Comparison of ENCODE assay signal across 23 cellular contexts in genomic region chr12:6979453-6979852, GRCh38. TPM values are rescaled to one million over a fixed set of nuclear protein-coding genes. Genes with fewer than 3 reads are reported as not detected.
DNase-seq lines count a peak whose midpoint lies in the region; ATAC-seq and TF ChIP-seq lines count a peak whose summit lies in the region.
"Had no signal": no experiment of that assay in that cellular context is flagged by ENCODE, and none has a peak within 500 bp of the region (broad histone marks: within the 10 kb centered on the region; RNA-seq: fewer than 3 reads in every experiment).

No MANE protein-coding gene starts in this region.

- H3K9me3 Mint-ChIP-seq in type B pancreatic cell = no peaks in the 10 kb centered on the region

- DNase-seq in heart left ventricle (no peak), Right ventricle myocardium inferior (ENCODE audit: missing footprints) (no peak), T-helper 17 cell (no peak), left lung (no peak), type B pancreatic cell (ENCODE audit: extremely low spot score, unreplicated experiment) (no peak)
- no peak for DNase-seq in effector CD4-positive, alpha-beta T cell
- DNase-seq: DMS 273 treated with DMSO at 0.1 percent for 48 hours; gastrocnemius medialis; NCI-H1092 treated with DMSO at 0.1 percent for 48 hours; NCI-H2081 treated with DMSO at 0.1 percent for 48 hours; NCI-H446; Peyer's patch; psoas muscle; stimulated activated CD4-positive, alpha-beta T cell treated with anti-CD3 and anti-CD28 coated beads, Interleukin-2, amount 100 ng/mL, for 48 hours; uterus had no signal

- H3K4me3 ChIP-seq in heart left ventricle (no peak overlapping the region), left lung (no peak overlapping the region)
- H3K4me3 ChIP-seq: gastrocnemius medialis, Peyer's patch, psoas muscle, smooth muscle cell, uterus had no signal

- ATAC-seq in heart left ventricle (peak in 2 of 4 donors; percentile 4 to 9), Right ventricle myocardium inferior (no peak), T-helper 17 cell (no peak), left lung (no peak), HG02759 (IDR thresholded peaks at IDR 0.05; ENCODE audit: unreplicated experiment) (no peak), GM18861 (IDR thresholded peaks at IDR 0.05; ENCODE audit: unreplicated experiment) (no peak)
- ATAC-seq: activated CD4-positive, CD25-positive, alpha-beta regulatory T cell treated with anti-CD3 and anti-CD28 coated beads, Interleukin-2, amount 50 U/mL, for 24 hours; gastrocnemius medialis; psoas muscle had no signal

- H3K4me3 Mint-ChIP-seq in T-helper 17 cell (no peak overlapping the region), type B pancreatic cell (no peak overlapping the region)

- peaks cover 13% of the 10 kb centered on the region for H3K4me1 Mint-ChIP-seq in T-helper 17 cell
- no peaks in the 10 kb centered on the region for H3K4me1 Mint-ChIP-seq in type B pancreatic cell (ENCODE audit: unreplicated experiment)

- TF ChIP-seq CTCF in heart left ventricle (IDR thresholded peaks at IDR 0.05) = no peak
- no peak for TF ChIP-seq CTCF in left lung (IDR thresholded peaks at IDR 0.05)
- no peak for TF ChIP-seq CTCF in type B pancreatic cell (conservative IDR thresholded peaks at IDR 0.05)

- H3K36me3 ChIP-seq in heart left ventricle (peaks cover 0 to 99% (median 86%) of the 10 kb centered on the region in 9 donors), left lung (peaks cover 0 to 95% of the 10 kb centered on the region in 2 donors)
- H3K36me3 ChIP-seq: uterus had no signal

- H3K36me3 Mint-ChIP-seq in T-helper 17 cell (ENCODE audit: low read depth) (no peaks in the 10 kb centered on the region), type B pancreatic cell (peaks cover 48% of the 10 kb centered on the region)

- peak overlapping the region in 9 of 12 donors; percentile 42 to 83 (median 55) for H3K27ac ChIP-seq in heart left ventricle
- H3K27ac ChIP-seq in left lung = peak overlapping the region; percentile 29 to 68
- H3K27ac ChIP-seq: uterus had no signal

- H3K4me1 ChIP-seq in heart left ventricle (peaks cover 0 to 17% (median 0%) of the 10 kb centered on the region in 12 donors), left lung (peaks cover 0 to 4% of the 10 kb centered on the region in 2 donors)
- H3K4me1 ChIP-seq: gastrocnemius medialis, psoas muscle, uterus had no signal

- H3K27me3 Mint-ChIP-seq in T-helper 17 cell (no peaks in the 10 kb centered on the region), type B pancreatic cell (no peaks in the 10 kb centered on the region)

- TF ChIP-seq POLR2A in heart left ventricle (IDR thresholded peaks at IDR 0.05) = no peak

- 66 to 74% (median 71%) methylated on average over 3 of the region's 3 CpGs for WGBS in heart left ventricle, 4 donors

- intact Hi-C loops in heart left ventricle (cut with DNase I) = loop anchor here in 2 of 10 donors (5.0 kb wide), 2 partner anchors 33 to 38 kb away; partner anchors contain the start of gene LPCAT3 (in 1 of the 2)
- intact Hi-C loops in Right ventricle myocardium inferior (cut with DNase I) = no loop called here
- intact Hi-C loops in left lung (cut with DNase I) = no loop called here

- H3K27me3 ChIP-seq in heart left ventricle (no peaks in the 10 kb centered on the region), left lung (no peaks in the 10 kb centered on the region)
- H3K27me3 ChIP-seq: gastrocnemius medialis, Peyer's patch, uterus had no signal

- H3K27ac Mint-ChIP-seq in T-helper 17 cell (peak overlapping the region; percentile 27), type B pancreatic cell (peak overlapping the region; percentile 88)

- H3K9me3 ChIP-seq in heart left ventricle = no peaks in the 10 kb centered on the region
- H3K9me3 ChIP-seq in T-helper 17 cell (ENCODE audit: control insufficient read depth, low read length, poor library complexity, severe bottlenecking) = no peaks in the 10 kb centered on the region
- H3K9me3 ChIP-seq in left lung = no peaks in the 10 kb centered on the region
- H3K9me3 ChIP-seq: gastrocnemius medialis, Peyer's patch, psoas muscle, uterus had no signal

RNA-seq across cellular contexts. Expression of gene EMG1, which starts 8.7 kb away (rescaled TPM):
- total RNA-seq in heart left ventricle (10 to 100 TPM; 24.2 to 43.1 (median 35.9) TPM), Right ventricle myocardium inferior (42.9 TPM), T-helper 17 cell (10 to 100 TPM; 36.2 to 36.9 TPM), left lung (10 to 100 TPM; 36.3 to 46.6 TPM), type B pancreatic cell (ENCODE audit: low replicate concordance) (46.5 and 108 TPM in 2 replicates)
- 10 to 100 TPM; 23.0 to 38.2 TPM for polyA plus RNA-seq in heart left ventricle

RNA-seq across cellular contexts. Expression of gene PHB2, which starts 9.0 kb away (rescaled TPM):
- total RNA-seq in heart left ventricle (100 to 1,000 TPM; 128 to 189 (median 152) TPM), Right ventricle myocardium inferior (149 TPM), T-helper 17 cell (100 to 1,000 TPM; 145 to 150 TPM), left lung (100 to 1,000 TPM; 113 to 142 TPM), type B pancreatic cell (ENCODE audit: low replicate concordance) (252 and 377 TPM in 2 replicates)
- 100 to 1,000 TPM; 112 to 192 TPM for polyA plus RNA-seq in heart left ventricle

RNA-seq across cellular contexts. Expression of gene PTPN6, which starts 28.3 kb away (rescaled TPM):
- total RNA-seq in heart left ventricle = 10 to 100 TPM in 2 of 9 donors, 1 to 10 TPM in 7; 3.5 to 63.2 (median 5.9) TPM
- 1 to 10 TPM; 6.6 to 6.7 TPM for polyA plus RNA-seq in heart left ventricle
- total RNA-seq in Right ventricle myocardium inferior = 9.1 TPM
- total RNA-seq in T-helper 17 cell = 100 to 1,000 TPM; 115 to 177 TPM
- 100 to 1,000 TPM in 1 of 2 donors, 10 to 100 TPM in 1; 74.6 to 145 TPM for total RNA-seq in left lung
- total RNA-seq in type B pancreatic cell (ENCODE audit: low replicate concordance) = 15.6 and 61.0 TPM in 2 replicates
- polyA plus RNA-seq: neural cell had no signal

RNA-seq across cellular contexts. Expression of gene C12orf57, which starts 35.6 kb away (rescaled TPM):
- total RNA-seq in heart left ventricle = 100 to 1,000 TPM; 108 to 394 (median 167) TPM
- polyA plus RNA-seq in heart left ventricle = 100 to 1,000 TPM; 258 to 460 TPM
- 250 TPM for total RNA-seq in Right ventricle myocardium inferior
- total RNA-seq in T-helper 17 cell = 100 to 1,000 TPM; 192 to 226 TPM
- total RNA-seq in left lung = 100 to 1,000 TPM; 159 to 194 TPM
- total RNA-seq in type B pancreatic cell (ENCODE audit: low replicate concordance) = 220 and 275 TPM in 2 replicates

RNA-seq across cellular contexts. Expression of gene RNU7-1, which starts 35.8 kb away (rescaled TPM):
- total RNA-seq in heart left ventricle = not detected
- not detected for polyA plus RNA-seq in heart left ventricle
- not detected for total RNA-seq in Right ventricle myocardium inferior
- total RNA-seq in T-helper 17 cell = not detected
- not detected for total RNA-seq in left lung
- not detected in 2 replicates for total RNA-seq in type B pancreatic cell (ENCODE audit: low replicate concordance)
- total RNA-seq: dermis microvascular lymphatic vessel endothelial cell, G401, gastrocnemius medialis, Peyer's patch, psoas muscle, smooth muscle cell, uterus had no signal
- polyA plus RNA-seq: AG04450, neural cell, psoas muscle, smooth muscle cell had no signal
